ENCODE assay signal across 1 cellular context in genomic region chr10:68586622-68587325, GRCh38.
TF ChIP-seq lines count a peak whose summit lies in the region.

No MANE protein-coding gene starts in this region.

TF ChIP-seq in WTC11, 78 proteins besides CTCF, POLR2A, EP300 and RAD21 (continued from another document):
- TF ChIP-seq, protein P1, sequence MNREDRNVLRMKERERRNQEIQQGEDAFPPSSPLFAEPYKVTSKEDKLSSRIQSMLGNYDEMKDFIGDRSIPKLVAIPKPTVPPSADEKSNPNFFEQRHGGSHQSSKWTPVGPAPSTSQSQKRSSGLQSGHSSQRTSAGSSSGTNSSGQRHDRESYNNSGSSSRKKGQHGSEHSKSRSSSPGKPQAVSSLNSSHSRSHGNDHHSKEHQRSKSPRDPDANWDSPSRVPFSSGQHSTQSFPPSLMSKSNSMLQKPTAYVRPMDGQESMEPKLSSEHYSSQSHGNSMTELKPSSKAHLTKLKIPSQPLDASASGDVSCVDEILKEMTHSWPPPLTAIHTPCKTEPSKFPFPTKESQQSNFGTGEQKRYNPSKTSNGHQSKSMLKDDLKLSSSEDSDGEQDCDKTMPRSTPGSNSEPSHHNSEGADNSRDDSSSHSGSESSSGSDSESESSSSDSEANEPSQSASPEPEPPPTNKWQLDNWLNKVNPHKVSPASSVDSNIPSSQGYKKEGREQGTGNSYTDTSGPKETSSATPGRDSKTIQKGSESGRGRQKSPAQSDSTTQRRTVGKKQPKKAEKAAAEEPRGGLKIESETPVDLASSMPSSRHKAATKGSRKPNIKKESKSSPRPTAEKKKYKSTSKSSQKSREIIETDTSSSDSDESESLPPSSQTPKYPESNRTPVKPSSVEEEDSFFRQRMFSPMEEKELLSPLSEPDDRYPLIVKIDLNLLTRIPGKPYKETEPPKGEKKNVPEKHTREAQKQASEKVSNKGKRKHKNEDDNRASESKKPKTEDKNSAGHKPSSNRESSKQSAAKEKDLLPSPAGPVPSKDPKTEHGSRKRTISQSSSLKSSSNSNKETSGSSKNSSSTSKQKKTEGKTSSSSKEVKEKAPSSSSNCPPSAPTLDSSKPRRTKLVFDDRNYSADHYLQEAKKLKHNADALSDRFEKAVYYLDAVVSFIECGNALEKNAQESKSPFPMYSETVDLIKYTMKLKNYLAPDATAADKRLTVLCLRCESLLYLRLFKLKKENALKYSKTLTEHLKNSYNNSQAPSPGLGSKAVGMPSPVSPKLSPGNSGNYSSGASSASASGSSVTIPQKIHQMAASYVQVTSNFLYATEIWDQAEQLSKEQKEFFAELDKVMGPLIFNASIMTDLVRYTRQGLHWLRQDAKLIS (CRISPR knock-in tag; IDR thresholded peaks at IDR 0.05; ENCODE audit: borderline replicate concordance), result no peak
- no peak for TF ChIP-seq CREB1 (CRISPR knock-in tag; IDR thresholded peaks at IDR 0.05)
- TF ChIP-seq ESRRA (CRISPR knock-in tag; IDR thresholded peaks at IDR 0.05; ENCODE audit: borderline replicate concordance), result no peak
- TF ChIP-seq, protein P2, sequence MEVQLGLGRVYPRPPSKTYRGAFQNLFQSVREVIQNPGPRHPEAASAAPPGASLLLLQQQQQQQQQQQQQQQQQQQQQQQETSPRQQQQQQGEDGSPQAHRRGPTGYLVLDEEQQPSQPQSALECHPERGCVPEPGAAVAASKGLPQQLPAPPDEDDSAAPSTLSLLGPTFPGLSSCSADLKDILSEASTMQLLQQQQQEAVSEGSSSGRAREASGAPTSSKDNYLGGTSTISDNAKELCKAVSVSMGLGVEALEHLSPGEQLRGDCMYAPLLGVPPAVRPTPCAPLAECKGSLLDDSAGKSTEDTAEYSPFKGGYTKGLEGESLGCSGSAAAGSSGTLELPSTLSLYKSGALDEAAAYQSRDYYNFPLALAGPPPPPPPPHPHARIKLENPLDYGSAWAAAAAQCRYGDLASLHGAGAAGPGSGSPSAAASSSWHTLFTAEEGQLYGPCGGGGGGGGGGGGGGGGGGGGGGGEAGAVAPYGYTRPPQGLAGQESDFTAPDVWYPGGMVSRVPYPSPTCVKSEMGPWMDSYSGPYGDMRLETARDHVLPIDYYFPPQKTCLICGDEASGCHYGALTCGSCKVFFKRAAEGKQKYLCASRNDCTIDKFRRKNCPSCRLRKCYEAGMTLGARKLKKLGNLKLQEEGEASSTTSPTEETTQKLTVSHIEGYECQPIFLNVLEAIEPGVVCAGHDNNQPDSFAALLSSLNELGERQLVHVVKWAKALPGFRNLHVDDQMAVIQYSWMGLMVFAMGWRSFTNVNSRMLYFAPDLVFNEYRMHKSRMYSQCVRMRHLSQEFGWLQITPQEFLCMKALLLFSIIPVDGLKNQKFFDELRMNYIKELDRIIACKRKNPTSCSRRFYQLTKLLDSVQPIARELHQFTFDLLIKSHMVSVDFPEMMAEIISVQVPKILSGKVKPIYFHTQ (CRISPR knock-in tag; IDR thresholded peaks at IDR 0.05), result no peak
- no peak for TF ChIP-seq ELF4 (CRISPR knock-in tag; IDR thresholded peaks at IDR 0.05; ENCODE audit: low read depth)
- TF ChIP-seq, protein P3, sequence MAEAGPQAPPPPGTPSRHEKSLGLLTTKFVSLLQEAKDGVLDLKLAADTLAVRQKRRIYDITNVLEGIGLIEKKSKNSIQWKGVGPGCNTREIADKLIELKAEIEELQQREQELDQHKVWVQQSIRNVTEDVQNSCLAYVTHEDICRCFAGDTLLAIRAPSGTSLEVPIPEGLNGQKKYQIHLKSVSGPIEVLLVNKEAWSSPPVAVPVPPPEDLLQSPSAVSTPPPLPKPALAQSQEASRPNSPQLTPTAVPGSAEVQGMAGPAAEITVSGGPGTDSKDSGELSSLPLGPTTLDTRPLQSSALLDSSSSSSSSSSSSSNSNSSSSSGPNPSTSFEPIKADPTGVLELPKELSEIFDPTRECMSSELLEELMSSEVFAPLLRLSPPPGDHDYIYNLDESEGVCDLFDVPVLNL (CRISPR knock-in tag; IDR thresholded peaks at IDR 0.05; ENCODE audit: borderline replicate concordance, low read depth), result no peak
- TF ChIP-seq, protein P4, sequence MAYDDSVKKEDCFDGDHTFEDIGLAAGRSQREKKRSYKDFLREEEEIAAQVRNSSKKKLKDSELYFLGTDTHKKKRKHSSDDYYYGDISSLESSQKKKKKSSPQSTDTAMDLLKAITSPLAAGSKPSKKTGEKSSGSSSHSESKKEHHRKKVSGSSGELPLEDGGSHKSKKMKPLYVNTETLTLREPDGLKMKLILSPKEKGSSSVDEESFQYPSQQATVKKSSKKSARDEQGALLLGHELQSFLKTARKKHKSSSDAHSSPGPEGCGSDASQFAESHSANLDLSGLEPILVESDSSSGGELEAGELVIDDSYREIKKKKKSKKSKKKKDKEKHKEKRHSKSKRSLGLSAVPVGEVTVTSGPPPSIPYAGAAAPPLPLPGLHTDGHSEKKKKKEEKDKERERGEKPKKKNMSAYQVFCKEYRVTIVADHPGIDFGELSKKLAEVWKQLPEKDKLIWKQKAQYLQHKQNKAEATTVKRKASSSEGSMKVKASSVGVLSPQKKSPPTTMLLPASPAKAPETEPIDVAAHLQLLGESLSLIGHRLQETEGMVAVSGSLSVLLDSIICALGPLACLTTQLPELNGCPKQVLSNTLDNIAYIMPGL (CRISPR knock-in tag; IDR thresholded peaks at IDR 0.05), result no peak
- no peak for TF ChIP-seq ERG (CRISPR knock-in tag; IDR thresholded peaks at IDR 0.05)
- no peak for TF ChIP-seq TEAD1 (CRISPR knock-in tag; IDR thresholded peaks at IDR 0.05)
- TF ChIP-seq, protein P5, sequence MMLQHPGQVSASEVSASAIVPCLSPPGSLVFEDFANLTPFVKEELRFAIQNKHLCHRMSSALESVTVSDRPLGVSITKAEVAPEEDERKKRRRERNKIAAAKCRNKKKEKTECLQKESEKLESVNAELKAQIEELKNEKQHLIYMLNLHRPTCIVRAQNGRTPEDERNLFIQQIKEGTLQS (CRISPR knock-in tag; conservative IDR thresholded peaks at IDR 0.05), result no peak
- no peak for TF ChIP-seq SMAD4 (CRISPR knock-in tag; IDR thresholded peaks at IDR 0.05)
